ENCODE assay signal across 13 cellular contexts in genomic region chr4:137693641-137694040, GRCh38.
DNase-seq lines count a peak whose midpoint lies in the region; ATAC-seq and TF ChIP-seq lines count a peak whose summit lies in the region.
"Had no signal": no experiment of that assay in that cellular context is flagged by ENCODE, and none has a peak within 500 bp of the region (broad histone marks: within the 10 kb centered on the region; RNA-seq: fewer than 3 reads in every experiment).

No MANE protein-coding gene starts in this region.

- POLR2A ChIA-PET in WTC11 (lab: Charles Lee) = no interaction called here

- ATAC-seq in WTC11 = no peak
- ATAC-seq: A549, HepG2 had no signal

- no peak overlapping the region for H3K4me3 ChIP-seq in ascending aorta
- H3K4me3 ChIP-seq: A549 had no signal

- DNase-seq in ascending aorta (ENCODE audit: low spot score in 2 of 2) (no peak), dedifferentiated amniotic fluid mesenchymal stem cell (ENCODE audit: extremely low spot score) (peak; percentile 42), AG08396 (ENCODE audit: low spot score) (no peak), ecto neural progenitor cell (ENCODE audit: low spot score) (no peak), WTC11 (ENCODE audit: low spot score) (no peak)
- DNase-seq: DMS53, GF-D8, HCEC 1CT, HFFc6 had no signal

- no peaks in the 10 kb centered on the region for H3K9me3 ChIP-seq in ascending aorta
- H3K9me3 ChIP-seq: A549 had no signal

- H3K27ac Mint-ChIP-seq in nephron (peak overlapping the region; percentile 68 to 84 (median 75)), WTC11 (no peak overlapping the region)
- H3K27ac Mint-ChIP-seq: CD14-positive monocyte had no signal

- H3K36me3 Mint-ChIP-seq in nephron (ENCODE audit: low read depth) (no peaks in the 10 kb centered on the region), WTC11 (no peaks in the 10 kb centered on the region)
- H3K36me3 Mint-ChIP-seq: CD14-positive monocyte had no signal

- TF ChIP-seq CTCF in ascending aorta (IDR thresholded peaks at IDR 0.05) (no peak), nephron (IDR thresholded peaks at IDR 0.05; ENCODE audit: unreplicated experiment in 3 of 3) (no peak), WTC11 (IDR thresholded peaks at IDR 0.05) (no peak)

- H3K36me3 ChIP-seq in ascending aorta = no peaks in the 10 kb centered on the region

- no peaks in the 10 kb centered on the region for H3K27me3 Mint-ChIP-seq in nephron (ENCODE audit: low read depth)
- no peaks in the 10 kb centered on the region for H3K27me3 Mint-ChIP-seq in WTC11 (ENCODE audit: low read depth)

- H3K27me3 ChIP-seq in ascending aorta = no peaks in the 10 kb centered on the region

- peaks cover 0 to 2% of the 10 kb centered on the region in 2 donors for H3K4me1 ChIP-seq in ascending aorta
- H3K4me1 ChIP-seq: A549 had no signal

- peaks cover 7% of the 10 kb centered on the region for H3K9me3 Mint-ChIP-seq in nephron
- H3K9me3 Mint-ChIP-seq in WTC11 = peaks cover 3% of the 10 kb centered on the region; the same call in 1 of the 2 replicates
- H3K9me3 Mint-ChIP-seq: HFFc6 had no signal

- H3K27ac ChIP-seq in ascending aorta = peak overlapping the region; percentile 52 to 59
- H3K27ac ChIP-seq: A549 had no signal

- intact Hi-C loops in ascending aorta (cut with DNase I) = loop anchor here (10.0 kb wide), 2 partner anchors 159 to 319 kb away; partner anchors contain the start of gene PCDH18

- H3K4me1 Mint-ChIP-seq in nephron = peaks cover 23% of the 10 kb centered on the region
- peaks cover 10% of the 10 kb centered on the region for H3K4me1 Mint-ChIP-seq in WTC11
- H3K4me1 Mint-ChIP-seq: CD14-positive monocyte had no signal

- H3K4me3 Mint-ChIP-seq in nephron (no peak overlapping the region), WTC11 (no peak overlapping the region)
- H3K4me3 Mint-ChIP-seq: CD14-positive monocyte had no signal

- CTCF ChIA-PET in WTC11 (lab: Charles Lee) = no interaction called here

TF ChIP-seq in WTC11, 78 proteins besides CTCF, POLR2A, EP300 and RAD21 (continues in another document):
- TF ChIP-seq GRHL2 (CRISPR knock-in tag; IDR thresholded peaks at IDR 0.05; ENCODE audit: insufficient replicate concordance, severe bottlenecking) (no peak), ZNF121 (CRISPR knock-in tag; IDR thresholded peaks at IDR 0.05) (no peak), ZNF671 (CRISPR knock-in tag; IDR thresholded peaks at IDR 0.05) (no peak), ZNF416 (CRISPR knock-in tag; IDR thresholded peaks at IDR 0.05) (no peak), TCF7 (CRISPR knock-in tag; IDR thresholded peaks at IDR 0.05; ENCODE audit: low read depth) (no peak), ATF2 (CRISPR knock-in tag; IDR thresholded peaks at IDR 0.05; ENCODE audit: borderline replicate concordance, low read depth) (no peak), ZNF219 (CRISPR knock-in tag; IDR thresholded peaks at IDR 0.05; ENCODE audit: borderline replicate concordance) (no peak), PRRX2 (CRISPR knock-in tag; IDR thresholded peaks at IDR 0.05) (no peak), JAZF1 (CRISPR knock-in tag; IDR thresholded peaks at IDR 0.05) (no peak), EMX1 (CRISPR knock-in tag; IDR thresholded peaks at IDR 0.05) (no peak), ATF1 (CRISPR knock-in tag; IDR thresholded peaks at IDR 0.05) (no peak), ELF4 (CRISPR knock-in tag; IDR thresholded peaks at IDR 0.05; ENCODE audit: low read depth) (no peak), TP53 (CRISPR knock-in tag; IDR thresholded peaks at IDR 0.05) (no peak)
- TF ChIP-seq, protein P1, sequence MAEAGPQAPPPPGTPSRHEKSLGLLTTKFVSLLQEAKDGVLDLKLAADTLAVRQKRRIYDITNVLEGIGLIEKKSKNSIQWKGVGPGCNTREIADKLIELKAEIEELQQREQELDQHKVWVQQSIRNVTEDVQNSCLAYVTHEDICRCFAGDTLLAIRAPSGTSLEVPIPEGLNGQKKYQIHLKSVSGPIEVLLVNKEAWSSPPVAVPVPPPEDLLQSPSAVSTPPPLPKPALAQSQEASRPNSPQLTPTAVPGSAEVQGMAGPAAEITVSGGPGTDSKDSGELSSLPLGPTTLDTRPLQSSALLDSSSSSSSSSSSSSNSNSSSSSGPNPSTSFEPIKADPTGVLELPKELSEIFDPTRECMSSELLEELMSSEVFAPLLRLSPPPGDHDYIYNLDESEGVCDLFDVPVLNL (CRISPR knock-in tag; IDR thresholded peaks at IDR 0.05; ENCODE audit: borderline replicate concordance, low read depth) = no peak
- TF ChIP-seq, protein P2, sequence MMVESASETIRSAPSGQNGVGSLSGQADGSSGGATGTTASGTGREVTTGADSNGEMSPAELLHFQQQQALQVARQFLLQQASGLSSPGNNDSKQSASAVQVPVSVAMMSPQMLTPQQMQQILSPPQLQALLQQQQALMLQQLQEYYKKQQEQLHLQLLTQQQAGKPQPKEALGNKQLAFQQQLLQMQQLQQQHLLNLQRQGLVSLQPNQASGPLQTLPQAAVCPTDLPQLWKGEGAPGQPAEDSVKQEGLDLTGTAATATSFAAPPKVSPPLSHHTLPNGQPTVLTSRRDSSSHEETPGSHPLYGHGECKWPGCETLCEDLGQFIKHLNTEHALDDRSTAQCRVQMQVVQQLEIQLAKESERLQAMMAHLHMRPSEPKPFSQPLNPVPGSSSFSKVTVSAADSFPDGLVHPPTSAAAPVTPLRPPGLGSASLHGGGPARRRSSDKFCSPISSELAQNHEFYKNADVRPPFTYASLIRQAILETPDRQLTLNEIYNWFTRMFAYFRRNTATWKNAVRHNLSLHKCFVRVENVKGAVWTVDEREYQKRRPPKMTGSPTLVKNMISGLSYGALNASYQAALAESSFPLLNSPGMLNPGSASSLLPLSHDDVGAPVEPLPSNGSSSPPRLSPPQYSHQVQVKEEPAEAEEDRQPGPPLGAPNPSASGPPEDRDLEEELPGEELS (CRISPR knock-in tag; IDR thresholded peaks at IDR 0.05) = no peak
- TF ChIP-seq, protein P3, sequence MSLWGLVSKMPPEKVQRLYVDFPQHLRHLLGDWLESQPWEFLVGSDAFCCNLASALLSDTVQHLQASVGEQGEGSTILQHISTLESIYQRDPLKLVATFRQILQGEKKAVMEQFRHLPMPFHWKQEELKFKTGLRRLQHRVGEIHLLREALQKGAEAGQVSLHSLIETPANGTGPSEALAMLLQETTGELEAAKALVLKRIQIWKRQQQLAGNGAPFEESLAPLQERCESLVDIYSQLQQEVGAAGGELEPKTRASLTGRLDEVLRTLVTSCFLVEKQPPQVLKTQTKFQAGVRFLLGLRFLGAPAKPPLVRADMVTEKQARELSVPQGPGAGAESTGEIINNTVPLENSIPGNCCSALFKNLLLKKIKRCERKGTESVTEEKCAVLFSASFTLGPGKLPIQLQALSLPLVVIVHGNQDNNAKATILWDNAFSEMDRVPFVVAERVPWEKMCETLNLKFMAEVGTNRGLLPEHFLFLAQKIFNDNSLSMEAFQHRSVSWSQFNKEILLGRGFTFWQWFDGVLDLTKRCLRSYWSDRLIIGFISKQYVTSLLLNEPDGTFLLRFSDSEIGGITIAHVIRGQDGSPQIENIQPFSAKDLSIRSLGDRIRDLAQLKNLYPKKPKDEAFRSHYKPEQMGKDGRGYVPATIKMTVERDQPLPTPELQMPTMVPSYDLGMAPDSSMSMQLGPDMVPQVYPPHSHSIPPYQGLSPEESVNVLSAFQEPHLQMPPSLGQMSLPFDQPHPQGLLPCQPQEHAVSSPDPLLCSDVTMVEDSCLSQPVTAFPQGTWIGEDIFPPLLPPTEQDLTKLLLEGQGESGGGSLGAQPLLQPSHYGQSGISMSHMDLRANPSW (CRISPR knock-in tag; conservative IDR thresholded peaks at IDR 0.05; ENCODE audit: low read depth) = no peak
- TF ChIP-seq, protein P4, sequence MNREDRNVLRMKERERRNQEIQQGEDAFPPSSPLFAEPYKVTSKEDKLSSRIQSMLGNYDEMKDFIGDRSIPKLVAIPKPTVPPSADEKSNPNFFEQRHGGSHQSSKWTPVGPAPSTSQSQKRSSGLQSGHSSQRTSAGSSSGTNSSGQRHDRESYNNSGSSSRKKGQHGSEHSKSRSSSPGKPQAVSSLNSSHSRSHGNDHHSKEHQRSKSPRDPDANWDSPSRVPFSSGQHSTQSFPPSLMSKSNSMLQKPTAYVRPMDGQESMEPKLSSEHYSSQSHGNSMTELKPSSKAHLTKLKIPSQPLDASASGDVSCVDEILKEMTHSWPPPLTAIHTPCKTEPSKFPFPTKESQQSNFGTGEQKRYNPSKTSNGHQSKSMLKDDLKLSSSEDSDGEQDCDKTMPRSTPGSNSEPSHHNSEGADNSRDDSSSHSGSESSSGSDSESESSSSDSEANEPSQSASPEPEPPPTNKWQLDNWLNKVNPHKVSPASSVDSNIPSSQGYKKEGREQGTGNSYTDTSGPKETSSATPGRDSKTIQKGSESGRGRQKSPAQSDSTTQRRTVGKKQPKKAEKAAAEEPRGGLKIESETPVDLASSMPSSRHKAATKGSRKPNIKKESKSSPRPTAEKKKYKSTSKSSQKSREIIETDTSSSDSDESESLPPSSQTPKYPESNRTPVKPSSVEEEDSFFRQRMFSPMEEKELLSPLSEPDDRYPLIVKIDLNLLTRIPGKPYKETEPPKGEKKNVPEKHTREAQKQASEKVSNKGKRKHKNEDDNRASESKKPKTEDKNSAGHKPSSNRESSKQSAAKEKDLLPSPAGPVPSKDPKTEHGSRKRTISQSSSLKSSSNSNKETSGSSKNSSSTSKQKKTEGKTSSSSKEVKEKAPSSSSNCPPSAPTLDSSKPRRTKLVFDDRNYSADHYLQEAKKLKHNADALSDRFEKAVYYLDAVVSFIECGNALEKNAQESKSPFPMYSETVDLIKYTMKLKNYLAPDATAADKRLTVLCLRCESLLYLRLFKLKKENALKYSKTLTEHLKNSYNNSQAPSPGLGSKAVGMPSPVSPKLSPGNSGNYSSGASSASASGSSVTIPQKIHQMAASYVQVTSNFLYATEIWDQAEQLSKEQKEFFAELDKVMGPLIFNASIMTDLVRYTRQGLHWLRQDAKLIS (CRISPR knock-in tag; IDR thresholded peaks at IDR 0.05; ENCODE audit: borderline replicate concordance) = no peak
